ENCODE assay signal across 1 cellular context in genomic region chr2:138474093-138474834, GRCh38.
TF ChIP-seq lines count a peak whose summit lies in the region.

No MANE protein-coding gene starts in this region.

TF ChIP-seq in K562, 482 proteins besides CTCF, POLR2A, EP300 and RAD21 (continued from another document):
- TF ChIP-seq, protein P1, sequence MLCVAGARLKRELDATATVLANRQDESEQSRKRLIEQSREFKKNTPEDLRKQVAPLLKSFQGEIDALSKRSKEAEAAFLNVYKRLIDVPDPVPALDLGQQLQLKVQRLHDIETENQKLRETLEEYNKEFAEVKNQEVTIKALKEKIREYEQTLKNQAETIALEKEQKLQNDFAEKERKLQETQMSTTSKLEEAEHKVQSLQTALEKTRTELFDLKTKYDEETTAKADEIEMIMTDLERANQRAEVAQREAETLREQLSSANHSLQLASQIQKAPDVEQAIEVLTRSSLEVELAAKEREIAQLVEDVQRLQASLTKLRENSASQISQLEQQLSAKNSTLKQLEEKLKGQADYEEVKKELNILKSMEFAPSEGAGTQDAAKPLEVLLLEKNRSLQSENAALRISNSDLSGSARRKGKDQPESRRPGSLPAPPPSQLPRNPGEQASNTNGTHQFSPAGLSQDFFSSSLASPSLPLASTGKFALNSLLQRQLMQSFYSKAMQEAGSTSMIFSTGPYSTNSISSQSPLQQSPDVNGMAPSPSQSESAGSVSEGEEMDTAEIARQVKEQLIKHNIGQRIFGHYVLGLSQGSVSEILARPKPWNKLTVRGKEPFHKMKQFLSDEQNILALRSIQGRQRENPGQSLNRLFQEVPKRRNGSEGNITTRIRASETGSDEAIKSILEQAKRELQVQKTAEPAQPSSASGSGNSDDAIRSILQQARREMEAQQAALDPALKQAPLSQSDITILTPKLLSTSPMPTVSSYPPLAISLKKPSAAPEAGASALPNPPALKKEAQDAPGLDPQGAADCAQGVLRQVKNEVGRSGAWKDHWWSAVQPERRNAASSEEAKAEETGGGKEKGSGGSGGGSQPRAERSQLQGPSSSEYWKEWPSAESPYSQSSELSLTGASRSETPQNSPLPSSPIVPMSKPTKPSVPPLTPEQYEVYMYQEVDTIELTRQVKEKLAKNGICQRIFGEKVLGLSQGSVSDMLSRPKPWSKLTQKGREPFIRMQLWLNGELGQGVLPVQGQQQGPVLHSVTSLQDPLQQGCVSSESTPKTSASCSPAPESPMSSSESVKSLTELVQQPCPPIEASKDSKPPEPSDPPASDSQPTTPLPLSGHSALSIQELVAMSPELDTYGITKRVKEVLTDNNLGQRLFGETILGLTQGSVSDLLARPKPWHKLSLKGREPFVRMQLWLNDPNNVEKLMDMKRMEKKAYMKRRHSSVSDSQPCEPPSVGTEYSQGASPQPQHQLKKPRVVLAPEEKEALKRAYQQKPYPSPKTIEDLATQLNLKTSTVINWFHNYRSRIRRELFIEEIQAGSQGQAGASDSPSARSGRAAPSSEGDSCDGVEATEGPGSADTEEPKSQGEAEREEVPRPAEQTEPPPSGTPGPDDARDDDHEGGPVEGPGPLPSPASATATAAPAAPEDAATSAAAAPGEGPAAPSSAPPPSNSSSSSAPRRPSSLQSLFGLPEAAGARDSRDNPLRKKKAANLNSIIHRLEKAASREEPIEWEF (CRISPR knock-in tag; IDR thresholded peaks at IDR 0.05) = no peak
- TF ChIP-seq ZNF347 (CRISPR knock-in tag; IDR thresholded peaks at IDR 0.05; ENCODE audit: low read depth) = no peak
